1 cellular context compared by ENCODE assay signal in the genomic region with DNA sequence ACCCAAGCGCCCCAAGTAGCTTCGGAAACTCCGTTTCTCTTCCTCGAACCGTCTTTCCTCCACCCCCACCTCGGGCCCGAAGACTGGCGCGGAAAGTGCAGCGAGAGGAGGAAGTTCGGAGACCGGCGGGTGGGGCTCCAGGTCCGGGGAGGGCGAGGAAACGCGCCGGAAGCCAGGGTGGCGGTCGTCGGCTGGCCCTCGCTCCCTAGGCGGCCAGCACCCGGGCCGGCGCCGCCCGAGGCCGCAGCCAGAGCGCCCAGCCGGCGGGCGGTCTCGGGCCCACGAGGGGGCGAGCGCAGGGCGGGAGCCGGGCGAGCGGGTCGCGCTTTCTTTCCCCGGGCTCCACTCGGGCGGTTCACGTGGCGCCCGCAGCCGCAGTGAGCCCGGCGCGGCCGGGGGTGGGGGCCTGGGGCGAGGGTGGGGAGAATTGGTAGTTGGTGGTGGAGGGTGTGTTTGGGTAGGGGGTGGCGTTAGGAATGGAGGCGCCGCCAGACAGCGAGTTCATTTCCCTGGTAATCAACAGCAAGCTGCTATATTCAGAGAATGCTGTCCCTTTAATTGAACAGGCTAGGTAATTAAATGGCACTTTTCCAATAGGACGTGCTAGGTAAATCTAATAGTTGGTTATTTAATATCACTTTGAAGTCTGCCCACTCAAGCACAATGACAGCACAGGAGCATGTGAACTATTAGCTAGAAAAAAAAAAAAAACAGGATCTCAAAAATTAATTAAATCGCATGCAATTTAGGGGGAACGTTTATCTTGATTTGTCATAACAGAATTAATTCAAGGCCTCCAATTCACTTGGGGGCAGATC.
TF ChIP-seq lines count a peak whose summit lies in the region.

No MANE protein-coding gene starts in this region.

TF ChIP-seq in K562, 482 proteins besides CTCF, POLR2A, EP300 and RAD21 (continued from another document and continues in another):
- TF ChIP-seq EP400 (IDR thresholded peaks at IDR 0.05), result peak; percentile 15; the same call in 1 of the 2 replicates
- TF ChIP-seq KLF10 (CRISPR knock-in tag; IDR thresholded peaks at IDR 0.05), result no peak
- TF ChIP-seq MCM2 (IDR thresholded peaks at IDR 0.05; ENCODE audit: low read depth), result no peak
- TF ChIP-seq, protein P1, sequence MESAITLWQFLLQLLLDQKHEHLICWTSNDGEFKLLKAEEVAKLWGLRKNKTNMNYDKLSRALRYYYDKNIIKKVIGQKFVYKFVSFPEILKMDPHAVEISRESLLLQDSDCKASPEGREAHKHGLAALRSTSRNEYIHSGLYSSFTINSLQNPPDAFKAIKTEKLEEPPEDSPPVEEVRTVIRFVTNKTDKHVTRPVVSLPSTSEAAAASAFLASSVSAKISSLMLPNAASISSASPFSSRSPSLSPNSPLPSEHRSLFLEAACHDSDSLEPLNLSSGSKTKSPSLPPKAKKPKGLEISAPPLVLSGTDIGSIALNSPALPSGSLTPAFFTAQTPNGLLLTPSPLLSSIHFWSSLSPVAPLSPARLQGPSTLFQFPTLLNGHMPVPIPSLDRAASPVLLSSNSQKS (CRISPR knock-in tag; IDR thresholded peaks at IDR 0.05), result no peak
- no peak for TF ChIP-seq NUFIP1 (IDR thresholded peaks at IDR 0.05; ENCODE audit: partially characterized antibody)
- no peak for TF ChIP-seq MAFK (IDR thresholded peaks at IDR 0.05; ENCODE audit: low read length)
- TF ChIP-seq CBX8 (IDR thresholded peaks at IDR 0.05; ENCODE audit: borderline replicate concordance, extremely low read depth, low read depth, low read length, poor library complexity, severe bottlenecking), result no peak
- no peak for TF ChIP-seq ARNT (IDR thresholded peaks at IDR 0.05)
- no peak for TF ChIP-seq PHB2 (IDR thresholded peaks at IDR 0.05; ENCODE audit: low read depth)
- TF ChIP-seq ZNF76 (CRISPR knock-in tag; IDR thresholded peaks at IDR 0.05; ENCODE audit: borderline replicate concordance), result no peak
- TF ChIP-seq, protein P2, sequence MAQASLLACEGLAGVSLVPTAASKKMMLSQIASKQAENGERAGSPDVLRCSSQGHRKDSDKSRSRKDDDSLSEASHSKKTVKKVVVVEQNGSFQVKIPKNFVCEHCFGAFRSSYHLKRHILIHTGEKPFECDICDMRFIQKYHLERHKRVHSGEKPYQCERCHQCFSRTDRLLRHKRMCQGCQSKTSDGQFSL (CRISPR knock-in tag; IDR thresholded peaks at IDR 0.05), result peak; percentile 77
- TF ChIP-seq, protein P2 (tag; IDR thresholded peaks at IDR 0.05), result peak in 1 of 2 experiments; percentile 62; a peak in 1 of 4 replicates
- TF ChIP-seq MTA2 (IDR thresholded peaks at IDR 0.05; ENCODE audit: low read depth), result no peak
- TF ChIP-seq ZFPM2 (CRISPR knock-in tag; IDR thresholded peaks at IDR 0.05), result no peak
- no peak for TF ChIP-seq CREM (IDR thresholded peaks at IDR 0.05; ENCODE audit: low read depth)
- TF ChIP-seq, protein P3, sequence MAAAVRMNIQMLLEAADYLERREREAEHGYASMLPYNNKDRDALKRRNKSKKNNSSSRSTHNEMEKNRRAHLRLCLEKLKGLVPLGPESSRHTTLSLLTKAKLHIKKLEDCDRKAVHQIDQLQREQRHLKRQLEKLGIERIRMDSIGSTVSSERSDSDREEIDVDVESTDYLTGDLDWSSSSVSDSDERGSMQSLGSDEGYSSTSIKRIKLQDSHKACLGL (CRISPR knock-in tag; IDR thresholded peaks at IDR 0.05; ENCODE audit: borderline replicate concordance, poor library complexity, severe bottlenecking), result no peak
- TF ChIP-seq, protein P4, sequence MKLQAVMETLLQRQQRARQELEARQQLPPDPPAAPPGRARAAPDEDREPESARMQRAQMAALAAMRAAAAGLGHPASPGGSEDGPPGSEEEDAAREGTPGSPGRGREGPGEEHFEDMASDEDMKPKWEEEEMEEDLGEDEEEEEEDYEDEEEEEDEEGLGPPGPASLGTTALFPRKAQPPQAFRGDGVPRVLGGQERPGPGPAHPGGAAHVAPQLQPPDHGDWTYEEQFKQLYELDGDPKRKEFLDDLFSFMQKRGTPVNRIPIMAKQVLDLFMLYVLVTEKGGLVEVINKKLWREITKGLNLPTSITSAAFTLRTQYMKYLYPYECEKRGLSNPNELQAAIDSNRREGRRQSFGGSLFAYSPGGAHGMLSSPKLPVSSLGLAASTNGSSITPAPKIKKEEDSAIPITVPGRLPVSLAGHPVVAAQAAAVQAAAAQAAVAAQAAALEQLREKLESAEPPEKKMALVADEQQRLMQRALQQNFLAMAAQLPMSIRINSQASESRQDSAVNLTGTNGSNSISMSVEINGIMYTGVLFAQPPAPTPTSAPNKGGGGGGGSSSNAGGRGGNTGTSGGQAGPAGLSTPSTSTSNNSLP (IDR thresholded peaks at IDR 0.05; ENCODE audit: borderline replicate concordance, low read depth, low read length), result no peak
- TF ChIP-seq, protein P5, sequence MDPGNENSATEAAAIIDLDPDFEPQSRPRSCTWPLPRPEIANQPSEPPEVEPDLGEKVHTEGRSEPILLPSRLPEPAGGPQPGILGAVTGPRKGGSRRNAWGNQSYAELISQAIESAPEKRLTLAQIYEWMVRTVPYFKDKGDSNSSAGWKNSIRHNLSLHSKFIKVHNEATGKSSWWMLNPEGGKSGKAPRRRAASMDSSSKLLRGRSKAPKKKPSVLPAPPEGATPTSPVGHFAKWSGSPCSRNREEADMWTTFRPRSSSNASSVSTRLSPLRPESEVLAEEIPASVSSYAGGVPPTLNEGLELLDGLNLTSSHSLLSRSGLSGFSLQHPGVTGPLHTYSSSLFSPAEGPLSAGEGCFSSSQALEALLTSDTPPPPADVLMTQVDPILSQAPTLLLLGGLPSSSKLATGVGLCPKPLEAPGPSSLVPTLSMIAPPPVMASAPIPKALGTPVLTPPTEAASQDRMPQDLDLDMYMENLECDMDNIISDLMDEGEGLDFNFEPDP (CRISPR knock-in tag; IDR thresholded peaks at IDR 0.05), result no peak
- no peak for TF ChIP-seq ZNF282 (CRISPR knock-in tag; IDR thresholded peaks at IDR 0.05)
- TF ChIP-seq POLR2B (IDR thresholded peaks at IDR 0.05; ENCODE audit: low read depth, partially characterized antibody), result no peak
- TF ChIP-seq CBX1 (IDR thresholded peaks at IDR 0.05; ENCODE audit: low read depth), result peak; percentile 27; the same call in 1 of the 2 replicates
- peak; percentile 68 for TF ChIP-seq ZFX (CRISPR knock-in tag; IDR thresholded peaks at IDR 0.05)
- TF ChIP-seq MCM3 (IDR thresholded peaks at IDR 0.05), result no peak
- no peak for TF ChIP-seq PYGO2 (tag; IDR thresholded peaks at IDR 0.05)
- TF ChIP-seq ZNF644 (tag; IDR thresholded peaks at IDR 0.05; ENCODE audit: low read depth), result no peak
- TF ChIP-seq, protein P6, sequence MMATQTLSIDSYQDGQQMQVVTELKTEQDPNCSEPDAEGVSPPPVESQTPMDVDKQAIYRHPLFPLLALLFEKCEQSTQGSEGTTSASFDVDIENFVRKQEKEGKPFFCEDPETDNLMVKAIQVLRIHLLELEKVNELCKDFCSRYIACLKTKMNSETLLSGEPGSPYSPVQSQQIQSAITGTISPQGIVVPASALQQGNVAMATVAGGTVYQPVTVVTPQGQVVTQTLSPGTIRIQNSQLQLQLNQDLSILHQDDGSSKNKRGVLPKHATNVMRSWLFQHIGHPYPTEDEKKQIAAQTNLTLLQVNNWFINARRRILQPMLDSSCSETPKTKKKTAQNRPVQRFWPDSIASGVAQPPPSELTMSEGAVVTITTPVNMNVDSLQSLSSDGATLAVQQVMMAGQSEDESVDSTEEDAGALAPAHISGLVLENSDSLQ (IDR thresholded peaks at IDR 0.05), result no peak
- TF ChIP-seq, protein P7, sequence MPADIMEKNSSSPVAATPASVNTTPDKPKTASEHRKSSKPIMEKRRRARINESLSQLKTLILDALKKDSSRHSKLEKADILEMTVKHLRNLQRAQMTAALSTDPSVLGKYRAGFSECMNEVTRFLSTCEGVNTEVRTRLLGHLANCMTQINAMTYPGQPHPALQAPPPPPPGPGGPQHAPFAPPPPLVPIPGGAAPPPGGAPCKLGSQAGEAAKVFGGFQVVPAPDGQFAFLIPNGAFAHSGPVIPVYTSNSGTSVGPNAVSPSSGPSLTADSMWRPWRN (IDR thresholded peaks at IDR 0.05; ENCODE audit: low read depth), result no peak
- peak; percentile 50 to 74 for TF ChIP-seq MAZ (CRISPR knock-in tag; conservative IDR thresholded peaks at IDR 0.05 in 1 of 2, IDR thresholded peaks at IDR 0.05 in 1 of 2)
- TF ChIP-seq RHOXF2B (CRISPR knock-in tag; conservative IDR thresholded peaks at IDR 0.05), result no peak
- TF ChIP-seq DACH1 (IDR thresholded peaks at IDR 0.05; ENCODE audit: partially characterized antibody), result no peak
- TF ChIP-seq SOX6 (IDR thresholded peaks at IDR 0.05), result no peak
- TF ChIP-seq, protein P8, sequence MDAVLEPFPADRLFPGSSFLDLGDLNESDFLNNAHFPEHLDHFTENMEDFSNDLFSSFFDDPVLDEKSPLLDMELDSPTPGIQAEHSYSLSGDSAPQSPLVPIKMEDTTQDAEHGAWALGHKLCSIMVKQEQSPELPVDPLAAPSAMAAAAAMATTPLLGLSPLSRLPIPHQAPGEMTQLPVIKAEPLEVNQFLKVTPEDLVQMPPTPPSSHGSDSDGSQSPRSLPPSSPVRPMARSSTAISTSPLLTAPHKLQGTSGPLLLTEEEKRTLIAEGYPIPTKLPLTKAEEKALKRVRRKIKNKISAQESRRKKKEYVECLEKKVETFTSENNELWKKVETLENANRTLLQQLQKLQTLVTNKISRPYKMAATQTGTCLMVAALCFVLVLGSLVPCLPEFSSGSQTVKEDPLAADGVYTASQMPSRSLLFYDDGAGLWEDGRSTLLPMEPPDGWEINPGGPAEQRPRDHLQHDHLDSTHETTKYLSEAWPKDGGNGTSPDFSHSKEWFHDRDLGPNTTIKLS (IDR thresholded peaks at IDR 0.05; ENCODE audit: borderline replicate concordance, low read depth), result peak; percentile 47; the same call in 1 of the 2 replicates
- no peak for TF ChIP-seq PTTG1 (tag; IDR thresholded peaks at IDR 0.05; ENCODE audit: low read depth)
- TF ChIP-seq MYC (IDR thresholded peaks at IDR 0.05; ENCODE audit: low read depth, low read length), result no peak; the same call in 1 of the 2 replicates
- TF ChIP-seq MYC (CRISPR knock-in tag; IDR thresholded peaks at IDR 0.05; ENCODE audit: borderline replicate concordance, low read depth), result no peak
- TF ChIP-seq HNRNPL (IDR thresholded peaks at IDR 0.05; ENCODE audit: low read depth, low read length), result no peak
- TF ChIP-seq, protein P9, sequence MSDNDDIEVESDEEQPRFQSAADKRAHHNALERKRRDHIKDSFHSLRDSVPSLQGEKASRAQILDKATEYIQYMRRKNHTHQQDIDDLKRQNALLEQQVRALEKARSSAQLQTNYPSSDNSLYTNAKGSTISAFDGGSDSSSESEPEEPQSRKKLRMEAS (CRISPR knock-in tag; IDR thresholded peaks at IDR 0.05), result peak; percentile 20; the same call in 1 of the 2 replicates
- peak; percentile 27 to 77; a peak in 2 of 4 replicates for TF ChIP-seq NONO (IDR thresholded peaks at IDR 0.05; ENCODE audit: low read depth in 2 of 2, low read length in 1 of 2)
- no peak for TF ChIP-seq U2AF1 (optimal IDR thresholded peaks at IDR 0.05; ENCODE audit: low read depth, low read length)
- TF ChIP-seq, protein P10, sequence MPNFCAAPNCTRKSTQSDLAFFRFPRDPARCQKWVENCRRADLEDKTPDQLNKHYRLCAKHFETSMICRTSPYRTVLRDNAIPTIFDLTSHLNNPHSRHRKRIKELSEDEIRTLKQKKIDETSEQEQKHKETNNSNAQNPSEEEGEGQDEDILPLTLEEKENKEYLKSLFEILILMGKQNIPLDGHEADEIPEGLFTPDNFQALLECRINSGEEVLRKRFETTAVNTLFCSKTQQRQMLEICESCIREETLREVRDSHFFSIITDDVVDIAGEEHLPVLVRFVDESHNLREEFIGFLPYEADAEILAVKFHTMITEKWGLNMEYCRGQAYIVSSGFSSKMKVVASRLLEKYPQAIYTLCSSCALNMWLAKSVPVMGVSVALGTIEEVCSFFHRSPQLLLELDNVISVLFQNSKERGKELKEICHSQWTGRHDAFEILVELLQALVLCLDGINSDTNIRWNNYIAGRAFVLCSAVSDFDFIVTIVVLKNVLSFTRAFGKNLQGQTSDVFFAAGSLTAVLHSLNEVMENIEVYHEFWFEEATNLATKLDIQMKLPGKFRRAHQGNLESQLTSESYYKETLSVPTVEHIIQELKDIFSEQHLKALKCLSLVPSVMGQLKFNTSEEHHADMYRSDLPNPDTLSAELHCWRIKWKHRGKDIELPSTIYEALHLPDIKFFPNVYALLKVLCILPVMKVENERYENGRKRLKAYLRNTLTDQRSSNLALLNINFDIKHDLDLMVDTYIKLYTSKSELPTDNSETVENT (CRISPR knock-in tag; IDR thresholded peaks at IDR 0.05), result peak; percentile 61; the same call in 1 of the 2 replicates
- 0 out of 2 replicates have a peak, but pooled peaks have one; percentile 33 for TF ChIP-seq POLR2AphosphoS5 (IDR thresholded peaks at IDR 0.05; ENCODE audit: control insufficient read depth, insufficient read depth, low read depth, low read length)
- TF ChIP-seq, protein P11, sequence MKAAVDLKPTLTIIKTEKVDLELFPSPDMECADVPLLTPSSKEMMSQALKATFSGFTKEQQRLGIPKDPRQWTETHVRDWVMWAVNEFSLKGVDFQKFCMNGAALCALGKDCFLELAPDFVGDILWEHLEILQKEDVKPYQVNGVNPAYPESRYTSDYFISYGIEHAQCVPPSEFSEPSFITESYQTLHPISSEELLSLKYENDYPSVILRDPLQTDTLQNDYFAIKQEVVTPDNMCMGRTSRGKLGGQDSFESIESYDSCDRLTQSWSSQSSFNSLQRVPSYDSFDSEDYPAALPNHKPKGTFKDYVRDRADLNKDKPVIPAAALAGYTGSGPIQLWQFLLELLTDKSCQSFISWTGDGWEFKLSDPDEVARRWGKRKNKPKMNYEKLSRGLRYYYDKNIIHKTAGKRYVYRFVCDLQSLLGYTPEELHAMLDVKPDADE (conservative IDR thresholded peaks at IDR 0.05; ENCODE audit: control insufficient read depth, low read depth, low read length), result 0 out of 2 replicates have a peak, but pooled peaks have one; percentile 30
- no peak for TF ChIP-seq ZSCAN32 (CRISPR knock-in tag; IDR thresholded peaks at IDR 0.05)
- TF ChIP-seq, protein P12, sequence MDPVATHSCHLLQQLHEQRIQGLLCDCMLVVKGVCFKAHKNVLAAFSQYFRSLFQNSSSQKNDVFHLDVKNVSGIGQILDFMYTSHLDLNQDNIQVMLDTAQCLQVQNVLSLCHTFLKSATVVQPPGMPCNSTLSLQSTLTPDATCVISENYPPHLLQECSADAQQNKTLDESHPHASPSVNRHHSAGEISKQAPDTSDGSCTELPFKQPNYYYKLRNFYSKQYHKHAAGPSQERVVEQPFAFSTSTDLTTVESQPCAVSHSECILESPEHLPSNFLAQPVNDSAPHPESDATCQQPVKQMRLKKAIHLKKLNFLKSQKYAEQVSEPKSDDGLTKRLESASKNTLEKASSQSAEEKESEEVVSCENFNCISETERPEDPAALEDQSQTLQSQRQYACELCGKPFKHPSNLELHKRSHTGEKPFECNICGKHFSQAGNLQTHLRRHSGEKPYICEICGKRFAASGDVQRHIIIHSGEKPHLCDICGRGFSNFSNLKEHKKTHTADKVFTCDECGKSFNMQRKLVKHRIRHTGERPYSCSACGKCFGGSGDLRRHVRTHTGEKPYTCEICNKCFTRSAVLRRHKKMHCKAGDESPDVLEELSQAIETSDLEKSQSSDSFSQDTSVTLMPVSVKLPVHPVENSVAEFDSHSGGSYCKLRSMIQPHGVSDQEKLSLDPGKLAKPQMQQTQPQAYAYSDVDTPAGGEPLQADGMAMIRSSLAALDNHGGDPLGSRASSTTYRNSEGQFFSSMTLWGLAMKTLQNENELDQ (CRISPR knock-in tag; IDR thresholded peaks at IDR 0.05; ENCODE audit: borderline replicate concordance), result no peak
- TF ChIP-seq FOXA1 (IDR thresholded peaks at IDR 0.05; ENCODE audit: borderline replicate concordance), result no peak
- TF ChIP-seq ZNF316 (IDR thresholded peaks at IDR 0.05), result no peak
